In genomic region chr9:33025572-33026347, GRCh38 we compare ENCODE assay signal across 8 cellular contexts. TPM values are rescaled to one million over a fixed set of nuclear protein-coding genes. Genes with fewer than 3 reads are reported as not detected.
DNase-seq lines count a peak whose midpoint lies in the region; ATAC-seq and TF ChIP-seq lines count a peak whose summit lies in the region.

No MANE protein-coding gene starts in this region.

- peaks cover 49 to 80% (median 63%) of the 10 kb centered on the region in 4 donors for H3K4me1 Mint-ChIP-seq in CD4-positive, CD25-positive, alpha-beta regulatory T cell
- peaks cover 52% of the 10 kb centered on the region for H3K4me1 Mint-ChIP-seq in activated T-helper 17 cell treated with anti-CD3 and anti-CD28 coated beads, Interleukin-2, amount 50 U/mL, for 72 hours
- peaks cover 65% of the 10 kb centered on the region for H3K4me1 Mint-ChIP-seq in neural crest cell

- H3K9me3 ChIP-seq in CD4-positive, CD25-positive, alpha-beta regulatory T cell (ENCODE audit: control insufficient read depth in 2 of 2, low read length in 2 of 2), result no peaks in the 10 kb centered on the region
- H3K9me3 ChIP-seq in PC-9 (ENCODE audit: insufficient read depth, low read depth), result no peaks in the 10 kb centered on the region

- peaks cover 34% of the 10 kb centered on the region for H3K36me3 ChIP-seq in CD4-positive, CD25-positive, alpha-beta regulatory T cell (ENCODE audit: control insufficient read depth, insufficient read depth, low read length)
- peaks cover 17% of the 10 kb centered on the region for H3K36me3 ChIP-seq in PC-9 (ENCODE audit: low read depth)

- H3K79me2 ChIP-seq in PC-9 (ENCODE audit: low read depth), result peaks cover 95% of the 10 kb centered on the region

- no peaks in the 10 kb centered on the region for H3K9me2 ChIP-seq in PC-9 (ENCODE audit: insufficient read depth)

- H3K27me3 ChIP-seq in CD4-positive, CD25-positive, alpha-beta regulatory T cell (ENCODE audit: control insufficient read depth, insufficient read depth, low read length), result no peaks in the 10 kb centered on the region
- H3K27me3 ChIP-seq in PC-9 (ENCODE audit: insufficient read depth, low read depth), result no peaks in the 10 kb centered on the region

- peak; percentile 78 to 81 (median 80) for DNase-seq in CD4-positive, CD25-positive, alpha-beta regulatory T cell
- DNase-seq in HPDE6-E6E7 (ENCODE audit: extremely low spot score), result peak; percentile 32
- peak in 1 of 2 experiments; percentile 50 for DNase-seq in PC-9
- peak; percentile 41 for DNase-seq in fibroblast of the aortic adventitia (ENCODE audit: low read depth)
- peak; percentile 58 for DNase-seq in neural crest cell (ENCODE audit: low read depth, low spot score)
- DNase-seq in stromal cell of bone marrow (ENCODE audit: low read depth), result peak; percentile 7

- H3K4me2 ChIP-seq in PC-9, result peak overlapping the region; percentile 82

- peak overlapping the region; percentile 79 to 97 (median 92) for H3K27ac Mint-ChIP-seq in CD4-positive, CD25-positive, alpha-beta regulatory T cell
- peak overlapping the region; percentile 89 for H3K27ac Mint-ChIP-seq in activated T-helper 17 cell treated with anti-CD3 and anti-CD28 coated beads, Interleukin-2, amount 50 U/mL, for 72 hours
- peak overlapping the region; percentile 98 for H3K27ac Mint-ChIP-seq in neural crest cell (ENCODE audit: unreplicated experiment)

- H3K27ac ChIP-seq in CD4-positive, CD25-positive, alpha-beta regulatory T cell (ENCODE audit: insufficient read depth, low read length, poor library complexity, severe bottlenecking), result peak overlapping the region; percentile 99
- H3K27ac ChIP-seq in PC-9, result peak overlapping the region; percentile 82

- peak overlapping the region; percentile 92 for H3K4me3 ChIP-seq in CD4-positive, CD25-positive, alpha-beta regulatory T cell (ENCODE audit: low read depth, low read length)
- H3K4me3 ChIP-seq in PC-9, result peak overlapping the region; percentile 93
- peak overlapping the region; percentile 96 for H3K4me3 ChIP-seq in fibroblast of the aortic adventitia (ENCODE audit: low read depth, low read length)

- peak overlapping the region; percentile 75 for H2AFZ ChIP-seq in PC-9

- TF ChIP-seq CTCF in PC-9 (conservative IDR thresholded peaks at IDR 0.05) (no peak), fibroblast of the aortic adventitia (IDR thresholded peaks at IDR 0.05; ENCODE audit: insufficient read depth, low read length) (no peak), neural crest cell (conservative IDR thresholded peaks at IDR 0.05) (no peak)

- H3K4me1 ChIP-seq in CD4-positive, CD25-positive, alpha-beta regulatory T cell (ENCODE audit: control insufficient read depth, insufficient read depth, low read length, poor library complexity, severe bottlenecking), result peaks cover 50% of the 10 kb centered on the region
- H3K4me1 ChIP-seq in PC-9 (replicated peaks; ENCODE audit: insufficient read depth), result peaks cover 54% of the 10 kb centered on the region

- BruUV-seq in PC-9 (replicated peaks; lab: Mats Ljungman, UMichigan), result no TSS peak

- peaks cover 47% of the 10 kb centered on the region for H4K20me1 ChIP-seq in PC-9 (ENCODE audit: insufficient read depth)

- CTCF ChIA-PET in PC-9 (lab: Charles Lee), result no interaction called here

- intact Hi-C loops in PC-9 (cut with micrococcal nuclease; ENCODE audit: unreplicated experiment), result no loop called here

- no peaks in the 10 kb centered on the region for H3K27me3 Mint-ChIP-seq in CD4-positive, CD25-positive, alpha-beta regulatory T cell
- H3K27me3 Mint-ChIP-seq in activated T-helper 17 cell treated with anti-CD3 and anti-CD28 coated beads, Interleukin-2, amount 50 U/mL, for 72 hours, result no peaks in the 10 kb centered on the region
- H3K27me3 Mint-ChIP-seq in neural crest cell (ENCODE audit: low read depth), result no peaks in the 10 kb centered on the region

- H3F3A ChIP-seq in PC-9 (ENCODE audit: insufficient read depth, low read depth), result peaks cover 13% of the 10 kb centered on the region; the same call in 1 of the 2 replicates

- peak; percentile 40 to 47 for ATAC-seq in CD4-positive, CD25-positive, alpha-beta regulatory T cell (ENCODE audit: low read depth in 2 of 2)
- peak; percentile 29 for ATAC-seq in GM19467 (IDR thresholded peaks at IDR 0.05; ENCODE audit: unreplicated experiment)
- peak; percentile 58 for ATAC-seq in activated T-helper 17 cell treated with anti-CD3 and anti-CD28 coated beads, Interleukin-2, amount 50 U/mL, for 72 hours (replicated peaks)

- H3K36me3 Mint-ChIP-seq in CD4-positive, CD25-positive, alpha-beta regulatory T cell, result peaks cover 26% of the 10 kb centered on the region
- peaks cover 87% of the 10 kb centered on the region for H3K36me3 Mint-ChIP-seq in activated T-helper 17 cell treated with anti-CD3 and anti-CD28 coated beads, Interleukin-2, amount 50 U/mL, for 72 hours (ENCODE audit: low read depth)
- H3K36me3 Mint-ChIP-seq in neural crest cell (ENCODE audit: low read depth), result peaks cover 7% of the 10 kb centered on the region

- POLR2A ChIA-PET in PC-9 (lab: Charles Lee; ENCODE audit: unreplicated experiment), result interaction anchor here (0.6 kb wide), 1 partner anchor 366 kb away, joined by 3 read pairs; no protein-coding TSS in a partner anchor

- H3K9me3 Mint-ChIP-seq in CD4-positive, CD25-positive, alpha-beta regulatory T cell, result no peaks in the 10 kb centered on the region
- no peaks in the 10 kb centered on the region for H3K9me3 Mint-ChIP-seq in activated T-helper 17 cell treated with anti-CD3 and anti-CD28 coated beads, Interleukin-2, amount 50 U/mL, for 72 hours
- H3K9me3 Mint-ChIP-seq in neural crest cell, result no peaks in the 10 kb centered on the region

- peak overlapping the region; percentile 95 to 98 (median 98) for H3K4me3 Mint-ChIP-seq in CD4-positive, CD25-positive, alpha-beta regulatory T cell
- peak overlapping the region; percentile 99 for H3K4me3 Mint-ChIP-seq in activated T-helper 17 cell treated with anti-CD3 and anti-CD28 coated beads, Interleukin-2, amount 50 U/mL, for 72 hours
- H3K4me3 Mint-ChIP-seq in neural crest cell, result peak overlapping the region; percentile 98

RNA-seq across cellular contexts. Expression of gene DNAJA1, which starts 0.7 kb away (rescaled TPM):
- 214 TPM for total RNA-seq in CD4-positive, CD25-positive, alpha-beta regulatory T cell
- 100 to 1,000 TPM in 2 of 4 donors, 10 to 100 TPM in 2; 82.4 to 106 (median 99.1) TPM for polyA plus RNA-seq in CD4-positive, CD25-positive, alpha-beta regulatory T cell
- total RNA-seq in PC-9 (2021), result 78.0 and 88.4 TPM in 2 replicates
- 100 to 1,000 TPM; 132 to 220 TPM for total RNA-seq in activated T-helper 17 cell treated with anti-CD3 and anti-CD28 coated beads, Interleukin-2, amount 50 U/mL, for 72 hours
- total RNA-seq in fibroblast of the aortic adventitia (ENCODE audit: low replicate concordance), result 104 and 142 TPM in 2 replicates
- 252 and 254 TPM in 2 replicates for total RNA-seq in neural crest cell

RNA-seq across cellular contexts. Expression of gene APTX, which starts 24.3 kb away (rescaled TPM):
- total RNA-seq in CD4-positive, CD25-positive, alpha-beta regulatory T cell, result 27.5 TPM
- 10 to 100 TPM; 28.1 to 42.3 (median 29.7) TPM for polyA plus RNA-seq in CD4-positive, CD25-positive, alpha-beta regulatory T cell
- total RNA-seq in PC-9 (2021), result 37.3 and 44.3 TPM in 2 replicates
- 10 to 100 TPM; 38.8 to 50.4 TPM for total RNA-seq in activated T-helper 17 cell treated with anti-CD3 and anti-CD28 coated beads, Interleukin-2, amount 50 U/mL, for 72 hours
- 30.5 and 34.1 TPM in 2 replicates for total RNA-seq in fibroblast of the aortic adventitia (ENCODE audit: low replicate concordance)
- total RNA-seq in neural crest cell, result 38.7 and 40.0 TPM in 2 replicates

RNA-seq across cellular contexts. Expression of gene SMU1, which starts 50.7 kb away (rescaled TPM):
- 22.7 TPM for total RNA-seq in CD4-positive, CD25-positive, alpha-beta regulatory T cell
- polyA plus RNA-seq in CD4-positive, CD25-positive, alpha-beta regulatory T cell, result 10 to 100 TPM; 23.7 to 27.9 (median 24.9) TPM
- total RNA-seq in PC-9 (2021), result 12.6 and 14.5 TPM in 2 replicates
- 10 to 100 TPM; 24.2 to 30.9 TPM for total RNA-seq in activated T-helper 17 cell treated with anti-CD3 and anti-CD28 coated beads, Interleukin-2, amount 50 U/mL, for 72 hours
- 22.4 and 29.4 TPM in 2 replicates for total RNA-seq in fibroblast of the aortic adventitia (ENCODE audit: low replicate concordance)
- total RNA-seq in neural crest cell, result 30.1 and 30.5 TPM in 2 replicates
